15 cellular contexts compared by ENCODE assay signal in genomic region chr20:50129662-50130345, GRCh38. TPM values are rescaled to one million over a fixed set of nuclear protein-coding genes. Genes with fewer than 3 reads are reported as not detected.
DNase-seq lines count a peak whose midpoint lies in the region; FAIRE-seq and TF ChIP-seq lines count a peak whose summit lies in the region.
"Had no signal": no experiment of that assay in that cellular context is flagged by ENCODE, and none has a peak within 500 bp of the region (broad histone marks: within the 10 kb centered on the region; RNA-seq: fewer than 3 reads in every experiment).

No MANE protein-coding gene starts in this region.

- H3K4me3 ChIP-seq in endothelial cell of umbilical vein (replicated peaks in 1 of 3; ENCODE audit: insufficient read depth in 1 of 3, low read depth in 1 of 3, low read length in 3 of 3) (no peak overlapping the region), stomach (peak overlapping the region in 2 of 4 donors; percentile 1 to 14)

- dilution Hi-C loops in endothelial cell of umbilical vein (cut with MboI; ENCODE audit: extremely low pct_ligation_motif_present, low sequenced_read_pairs), result no loop called here

- H3K36me3 ChIP-seq in endothelial cell of umbilical vein (ENCODE audit: control insufficient read depth in 2 of 2, extremely low read depth in 1 of 2, insufficient read depth in 2 of 2, low read length in 2 of 2) (peaks cover 27 to 64% of the 10 kb centered on the region in 2 experiments), stomach (peaks cover 50 to 99% (median 89%) of the 10 kb centered on the region in 4 donors)

- no peaks in the 10 kb centered on the region for H3K9me1 ChIP-seq in endothelial cell of umbilical vein (replicated peaks; ENCODE audit: control insufficient read depth, extremely low read depth, insufficient read depth, low read length)

- no peak for TF ChIP-seq CTCF in endothelial cell of umbilical vein (IDR thresholded peaks at IDR 0.05; ENCODE audit: extremely low read depth in 1 of 2, insufficient read depth in 1 of 2, low read depth in 1 of 2, low read length in 2 of 2)
- TF ChIP-seq CTCF in stomach (IDR thresholded peaks at IDR 0.05), result no peak

- no peaks in the 10 kb centered on the region for H4K20me1 ChIP-seq in endothelial cell of umbilical vein (replicated peaks; ENCODE audit: control insufficient read depth, extremely low read depth, insufficient read depth, low read length)

- no peak for FAIRE-seq in endothelial cell of umbilical vein (lab: Jason Lieb, UNC)

- no peak for TF ChIP-seq EP300 in stomach (IDR thresholded peaks at IDR 0.05)

- H3K9me3 ChIP-seq in endothelial cell of umbilical vein (replicated peaks; ENCODE audit: control insufficient read depth, insufficient read depth, low read length) (no peaks in the 10 kb centered on the region), stomach (no peaks in the 10 kb centered on the region)

- H3K9ac ChIP-seq in endothelial cell of umbilical vein (replicated peaks; ENCODE audit: extremely low read depth, insufficient read depth, low read length), result no peak overlapping the region

- no peak overlapping the region for H3K4me2 ChIP-seq in endothelial cell of umbilical vein (ENCODE audit: insufficient read depth, low read length)

- H3K27ac ChIP-seq in endothelial cell of umbilical vein (ENCODE audit: insufficient read depth, low read depth, low read length) (no peak overlapping the region), stomach (peak overlapping the region in 3 of 5 donors; percentile 63 to 79 (median 66))
- H3K27ac ChIP-seq: brain microvascular endothelial cell, VCaP had no signal

- H2AFZ ChIP-seq in endothelial cell of umbilical vein (ENCODE audit: low read depth, low read length), result no peak overlapping the region

- peaks cover 45% of the 10 kb centered on the region for H3K79me2 ChIP-seq in endothelial cell of umbilical vein (ENCODE audit: control insufficient read depth, insufficient read depth, low read length)

- H3K4me1 ChIP-seq in endothelial cell of umbilical vein (ENCODE audit: control insufficient read depth, extremely low read depth, insufficient read depth, low read length) (no peaks in the 10 kb centered on the region), stomach (peaks cover 0 to 71% (median 36%) of the 10 kb centered on the region in 4 donors)

- intact Hi-C loops in endothelial cell of umbilical vein (cut with micrococcal nuclease), result no loop called here
- intact Hi-C loops in stomach (cut with DNase I; ENCODE audit: low total_unique reads), result no loop called here
- intact Hi-C loops in cardiac septum (cut with DNase I), result no loop called here

- CTCF ChIA-PET in endothelial cell of umbilical vein (lab: Charles Lee), result interaction anchor here (0.6 to 1.6 kb wide), 5 partner anchors 8 to 44 kb away, joined by 3 to 6 read pairs (median 3); no protein-coding TSS in a partner anchor

- 84 to 94% (median 87%) methylated on average over 11 to 13 of the region's 13 CpGs for WGBS in stomach, 5 donors

- no TSS peak for BruUV-seq in endothelial cell of umbilical vein (replicated peaks; lab: Mats Ljungman, UMichigan)

- POLR2A ChIA-PET in endothelial cell of umbilical vein (lab: Charles Lee), result interaction anchor here (0.6 kb wide), 1 partner anchor 154 kb away, joined by 6 read pairs; no protein-coding TSS in a partner anchor

- H3K27me3 ChIP-seq in endothelial cell of umbilical vein (ENCODE audit: control insufficient read depth in 2 of 2, insufficient read depth in 2 of 2, low read length in 2 of 2) (no peaks in the 10 kb centered on the region), stomach (no peaks in the 10 kb centered on the region)
- H3K27me3 ChIP-seq: brain microvascular endothelial cell had no signal

- no peak for TF ChIP-seq POLR2A in endothelial cell of umbilical vein (IDR thresholded peaks at IDR 0.05; ENCODE audit: low read depth, low read length)
- TF ChIP-seq POLR2A in stomach (IDR thresholded peaks at IDR 0.05), result no peak

- DNase-seq in NCI-H82 (lab: John Stamatoyannopoulos, UW) (peak; percentile 27), NCI-H82 treated with DMSO at 0.1 percent for 48 hours (lab: John Stamatoyannopoulos, UW; ENCODE audit: unreplicated experiment) (no peak), OCI-M1 (lab: John Stamatoyannopoulos, UW) (peak; percentile 88), endothelial cell of umbilical vein (ENCODE audit: low read depth, low spot score) (no peak), stomach (no peak), hypothalamus (lab: John Stamatoyannopoulos, UW) (no peak), cardiac septum (ENCODE audit: low spot score) (no peak)
- no peak for DNase-seq in stimulated activated CD4-positive, alpha-beta T cell treated with anti-CD3 and anti-CD28 coated beads, Interleukin-2, amount 100 ng/mL, for 48 hours
- DNase-seq: activated T-cell treated with anti-CD3 and anti-CD28 coated beads, Interleukin-2, amount 50 U/mL, for 4 hours; brain microvascular endothelial cell; EL; NCI-H446; Right ventricle myocardium superior; substantia nigra had no signal

TF ChIP-seq in endothelial cell of umbilical vein, 7 proteins besides CTCF, POLR2A, EP300 and RAD21:
- TF ChIP-seq POLR2AphosphoS5 (IDR thresholded peaks at IDR 0.05; ENCODE audit: insufficient read depth, low read depth, low read length), result no peak
- TF ChIP-seq MAX (IDR thresholded peaks at IDR 0.05; ENCODE audit: insufficient read depth, insufficient read length), result peak; percentile 21
TF ChIP-seq in endothelial cell of umbilical vein: peak in this region for 1.

RNA-seq across cellular contexts. Expression of gene UBE2V1, which starts 16.9 kb away (rescaled TPM):
- total RNA-seq in endothelial cell of umbilical vein (147 and 156 TPM in 2 replicates), stomach (100 to 1,000 TPM in 1 of 5 donors, 10 to 100 TPM in 4; 52.6 to 111 (median 61.8) TPM), cardiac septum (70.3 TPM)
- polyA plus RNA-seq in endothelial cell of umbilical vein (111 and 145 TPM in 2 replicates), stomach (10 to 100 TPM; 64.7 to 90.3 (median 80.3) TPM)
- polyA plus RNA-seq in endothelial cell of umbilical vein (2011; cell fraction: cytosol; rRNA removed), result 127 and 148 TPM in 2 replicates
- polyA plus RNA-seq in endothelial cell of umbilical vein (2011; cell fraction: nucleus; rRNA removed), result 132 and 179 TPM in 2 replicates
- 159 and 193 TPM in 2 replicates for polyA plus RNA-seq in endothelial cell of umbilical vein (2012)
- 135 and 140 TPM in 2 replicates for polyA minus RNA-seq in endothelial cell of umbilical vein
- polyA minus RNA-seq in endothelial cell of umbilical vein (2011; cell fraction: cytosol; rRNA and poly(A)+ RNA removed), result 15.1 TPM
- 136 and 191 TPM in 2 replicates for polyA minus RNA-seq in endothelial cell of umbilical vein (2011; cell fraction: nucleus; rRNA and poly(A)+ RNA removed)

RNA-seq across cellular contexts. Expression of gene PEDS1, which starts 23.7 kb away (rescaled TPM):
- total RNA-seq in endothelial cell of umbilical vein (62.7 and 71.9 TPM in 2 replicates), stomach (10 to 100 TPM in 3 of 5 donors, 1 to 10 TPM in 2; 1.8 to 79.4 (median 19.4) TPM), cardiac septum (15.2 TPM)
- polyA plus RNA-seq in endothelial cell of umbilical vein (131 and 182 TPM in 2 replicates), stomach (10 to 100 TPM; 10.5 to 28.7 (median 15.5) TPM)
- polyA plus RNA-seq in endothelial cell of umbilical vein (2011; cell fraction: cytosol; rRNA removed), result 77.9 and 89.4 TPM in 2 replicates
- 40.6 and 46.8 TPM in 2 replicates for polyA plus RNA-seq in endothelial cell of umbilical vein (2011; cell fraction: nucleus; rRNA removed)
- 72.8 and 86.0 TPM in 2 replicates for polyA plus RNA-seq in endothelial cell of umbilical vein (2012)
- 125 and 128 TPM in 2 replicates for polyA minus RNA-seq in endothelial cell of umbilical vein
- 47.9 TPM for polyA minus RNA-seq in endothelial cell of umbilical vein (2011; cell fraction: cytosol; rRNA and poly(A)+ RNA removed)
- polyA minus RNA-seq in endothelial cell of umbilical vein (2011; cell fraction: nucleus; rRNA and poly(A)+ RNA removed), result 16.3 and 20.4 TPM in 2 replicates

Comparison
In these comparisons a context has a peak if more than half of its experiments do, and no peak if none do; other contexts are left out.
1. DNase-seq: peak in NCI-H82 (single experiment) and OCI-M1 (single experiment); none in NCI-H82 treated with DMSO at 0.1 percent for 48 hours (single experiment), endothelial cell of umbilical vein (single experiment), stomach (single experiment), hypothalamus (0 of 51), stimulated activated CD4-positive, alpha-beta T cell treated with anti-CD3 and anti-CD28 coated beads, Interleukin-2, amount 100 ng/mL, for 48 hours (0 of 2) and cardiac septum (single experiment).